In the genomic region with DNA sequence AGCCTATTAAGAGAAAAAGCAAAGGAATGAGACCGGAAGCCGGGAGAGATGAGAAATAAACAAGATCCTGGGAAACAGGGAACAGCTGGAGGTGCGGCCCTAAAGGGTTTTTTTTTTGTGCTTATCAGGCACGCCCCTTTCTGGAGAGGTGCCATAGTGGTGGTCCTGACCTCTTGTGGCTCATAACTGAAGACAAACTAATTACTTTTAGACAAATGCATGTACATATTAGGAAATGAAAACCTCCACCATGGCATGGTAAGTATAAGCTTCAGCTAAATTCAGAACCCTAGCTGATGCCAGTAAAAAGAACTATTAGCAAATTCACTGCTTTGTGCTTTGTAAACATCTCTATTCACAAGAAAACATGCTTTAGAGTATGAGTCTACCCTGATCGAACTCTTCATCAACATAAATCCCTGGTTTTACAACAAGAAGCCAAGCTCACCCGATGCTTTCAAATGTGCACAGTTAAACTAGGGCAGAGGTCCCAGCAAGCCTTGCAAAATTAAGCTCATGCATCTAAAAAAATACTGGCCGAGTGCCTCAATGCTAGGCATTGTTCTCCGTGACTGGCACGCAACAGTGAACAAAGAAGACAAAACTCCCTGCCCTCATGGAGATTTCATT, we compare ENCODE assay signal across 13 cellular contexts.
DNase-seq lines count a peak whose midpoint lies in the region; ATAC-seq and TF ChIP-seq lines count a peak whose summit lies in the region.
"Had no signal": no experiment of that assay in that cellular context is flagged by ENCODE, and none has a peak within 500 bp of the region (broad histone marks: within the 10 kb centered on the region; RNA-seq: fewer than 3 reads in every experiment).

No MANE protein-coding gene starts in this region.

- H4K20me1 ChIP-seq in hepatocyte (ENCODE audit: insufficient read depth, poor library complexity, severe bottlenecking) = no peaks in the 10 kb centered on the region

- ATAC-seq in heart right ventricle (no peak), left cardiac atrium (no peak), HG03354 (IDR thresholded peaks at IDR 0.05; ENCODE audit: poor library complexity, severe bottlenecking, unreplicated experiment) (no peak)
- ATAC-seq: GM12878 had no signal

- intact Hi-C loops in heart right ventricle (cut with DNase I) = no loop called here
- intact Hi-C loops in left cardiac atrium (cut with DNase I) = no loop called here

- DNase-seq in heart right ventricle (peak in 1 of 2 donors; percentile 19), left cardiac atrium (no peak), SJSA1 (ENCODE audit: low read depth in 1 of 2, low spot score in 2 of 2) (peak; percentile 64 to 71), hepatocyte (ENCODE audit: low spot score) (peak; percentile 21), NCI-H2107 (lab: John Stamatoyannopoulos, UW) (no peak), ecto neural progenitor cell (ENCODE audit: low spot score) (no peak)
- DNase-seq: cortex of kidney, NCI-H446 treated with DMSO at 0.1 percent for 48 hours had no signal

- H2AFZ ChIP-seq in hepatocyte = no peak overlapping the region
- H2AFZ ChIP-seq: parathyroid adenoma had no signal

- WGBS in heart right ventricle, 2 donors = 68 to 70% methylated on average over 9 of the region's 9 CpGs
- 72% methylated on average over 9 of the region's 9 CpGs for WGBS in hepatocyte (ENCODE audit: low lambda C conversion rate, missing lambda C conversion rate)
- 42% methylated on average over 9 of the region's 9 CpGs for WGBS in urinary bladder

- TF ChIP-seq CTCF in heart right ventricle (IDR thresholded peaks at IDR 0.05) (no peak), hepatocyte (IDR thresholded peaks at IDR 0.05; ENCODE audit: poor library complexity) (peak; percentile 8)

- H3K27me3 ChIP-seq in heart right ventricle (no peaks in the 10 kb centered on the region), SJSA1 (replicated peaks) (no peaks in the 10 kb centered on the region), hepatocyte (no peaks in the 10 kb centered on the region)
- H3K27me3 ChIP-seq: BLaER1 treated with 17β-estradiol and CSF1 and Interleukin-3, amounts not matched to agents 10 nM and 100 nM had no signal

- peaks cover 8% of the 10 kb centered on the region for H3K79me2 ChIP-seq in hepatocyte

- no peak overlapping the region for H3K4me2 ChIP-seq in hepatocyte

- H3K36me3 ChIP-seq in heart right ventricle = no peaks in the 10 kb centered on the region
- peaks cover 3% of the 10 kb centered on the region; the same call in 1 of the 2 replicates for H3K36me3 ChIP-seq in SJSA1
- H3K36me3 ChIP-seq in hepatocyte (replicated peaks; ENCODE audit: insufficient read depth, low read depth) = no peaks in the 10 kb centered on the region
- no peaks in the 10 kb centered on the region for H3K36me3 ChIP-seq in urinary bladder (ENCODE audit: insufficient read depth)

- H3K4me1 ChIP-seq in heart right ventricle (peaks cover 0 to 55% (median 13%) of the 10 kb centered on the region in 9 donors), SJSA1 (replicated peaks) (peaks cover 50% of the 10 kb centered on the region), hepatocyte (ENCODE audit: insufficient read depth) (peaks cover 22% of the 10 kb centered on the region), urinary bladder (ENCODE audit: insufficient read depth) (peaks cover 5% of the 10 kb centered on the region)
- H3K4me1 ChIP-seq: parathyroid adenoma had no signal

- H3K9me2 ChIP-seq in hepatocyte (replicated peaks; ENCODE audit: insufficient read depth) = no peaks in the 10 kb centered on the region

- no peak overlapping the region for H3K4me3 ChIP-seq in heart right ventricle
- no peak overlapping the region for H3K4me3 ChIP-seq in SJSA1
- no peak overlapping the region for H3K4me3 ChIP-seq in hepatocyte
- no peak overlapping the region for H3K4me3 ChIP-seq in urinary bladder (ENCODE audit: low read depth, low read length)
- H3K4me3 ChIP-seq: BLaER1 treated with 17β-estradiol and CSF1 and Interleukin-3, amounts not matched to agents 10 nM and 100 nM; GM12878 had no signal

- H3K9me3 ChIP-seq in heart right ventricle (no peaks in the 10 kb centered on the region), SJSA1 (replicated peaks) (no peaks in the 10 kb centered on the region), hepatocyte (ENCODE audit: low read depth) (no peaks in the 10 kb centered on the region)
- H3K9me3 ChIP-seq: BLaER1 treated with 17β-estradiol and CSF1 and Interleukin-3, amounts not matched to agents 10 nM and 100 nM had no signal

- H3K27ac ChIP-seq in heart right ventricle = peak overlapping the region in 6 of 10 donors; percentile 25 to 58 (median 50)
- peak overlapping the region; percentile 99 for H3K27ac ChIP-seq in SJSA1
- H3K27ac ChIP-seq in hepatocyte = peak overlapping the region; percentile 44
- peak overlapping the region; percentile 24 for H3K27ac ChIP-seq in urinary bladder (ENCODE audit: low read depth)
- H3K27ac ChIP-seq: BLaER1 treated with 17β-estradiol and CSF1 and Interleukin-3, amounts not matched to agents 10 nM and 100 nM; parathyroid adenoma had no signal

Comparison
In these comparisons a context has a peak if more than half of its experiments do, and no peak if none do; other contexts are left out.
1. DNase-seq: peak in SJSA1 (2 of 2) and hepatocyte (single experiment); none in left cardiac atrium (single experiment), NCI-H2107 (single experiment) and ecto neural progenitor cell (single experiment).
2. H3K27ac ChIP-seq: peak in every context shown above with its lines; median percentile 99 in SJSA1; 50 in heart right ventricle; 44 in hepatocyte; 24 in urinary bladder.